Comparison of ENCODE assay signal across 1 cellular context in the genomic region with DNA sequence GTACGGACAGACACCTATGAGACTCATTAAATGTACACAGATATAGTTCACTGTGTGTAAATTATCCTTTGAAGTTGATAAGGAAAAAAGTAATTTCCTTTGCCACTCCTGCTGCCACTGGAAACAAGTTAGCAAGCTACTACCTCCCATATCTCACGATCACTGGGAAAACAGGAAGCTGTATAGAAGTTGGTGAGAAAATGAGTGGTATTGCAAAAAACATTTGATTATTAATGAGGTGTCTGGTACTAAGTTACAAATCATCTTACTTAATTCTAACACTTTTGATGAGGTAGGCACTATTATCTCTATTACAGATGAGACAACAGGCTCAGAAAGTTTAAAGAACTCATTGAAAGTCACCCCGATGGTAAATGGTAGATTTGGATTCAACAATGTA.
TF ChIP-seq lines count a peak whose summit lies in the region.

No MANE protein-coding gene starts in this region.

TF ChIP-seq in SK-N-SH, 30 proteins besides CTCF, POLR2A, EP300 and RAD21 (continued from another document):
- TF ChIP-seq EZH2phosphoT487 (IDR thresholded peaks at IDR 0.05; ENCODE audit: borderline replicate concordance, low read depth) (no peak), TAF1 (IDR thresholded peaks at IDR 0.05; ENCODE audit: borderline replicate concordance, low read depth, low read length) (no peak), MAX (IDR thresholded peaks at IDR 0.05; ENCODE audit: low read depth) (no peak), CHD2 (IDR thresholded peaks at IDR 0.05; ENCODE audit: low read length, partially characterized antibody) (no peak), SIN3A (IDR thresholded peaks at IDR 0.05; ENCODE audit: borderline replicate concordance, low read depth, low read length) (no peak), REST (IDR thresholded peaks at IDR 0.05; ENCODE audit: low read depth, low read length) (no peak), MXI1 (IDR thresholded peaks at IDR 0.05; ENCODE audit: low read depth, low read length) (no peak), TEAD4 (IDR thresholded peaks at IDR 0.05; ENCODE audit: borderline replicate concordance, insufficient read depth) (no peak)
